In genomic region chr16:1612320-1613111, GRCh38 we compare ENCODE assay signal across 8 cellular contexts. TPM values are rescaled to one million over a fixed set of nuclear protein-coding genes. Genes with fewer than 3 reads are reported as not detected.
DNase-seq lines count a peak whose midpoint lies in the region; ATAC-seq, FAIRE-seq and TF ChIP-seq lines count a peak whose summit lies in the region.

CRAMP1 (plus strand) TSS chr16:1612360; CDS start chr16:1614640, 2,280 bp downstream.

- H3K36me3 ChIP-seq in KMS-11 (ENCODE audit: insufficient read depth) = no peaks in the 10 kb centered on the region
- no peaks in the 10 kb centered on the region for H3K36me3 ChIP-seq in small intestine (ENCODE audit: control insufficient read depth in 2 of 2, insufficient read depth in 2 of 2, low read length in 2 of 2)

- H3K4me3 ChIP-seq in AG09309 (ENCODE audit: control insufficient read depth, low read depth, low read length) = peak within 1 kb of the TSS; percentile 94
- peak within 1 kb of the TSS; percentile 43 for H3K4me3 ChIP-seq in KMS-11 (IDR thresholded peaks at IDR 0.05; ENCODE audit: insufficient read depth, low read depth, low read length)
- H3K4me3 ChIP-seq in iPS-11a (ENCODE audit: low read depth, low read length) = peak within 1 kb of the TSS; percentile 78
- peak within 1 kb of the TSS; percentile 86 to 90 for H3K4me3 ChIP-seq in small intestine (ENCODE audit: low read depth in 1 of 2, low read length in 2 of 2)

- no peak for DNase-seq in AG09309 (ENCODE audit: low read depth)
- peak; percentile 19 for DNase-seq in small intestine
- no peak for DNase-seq in globus pallidus (ENCODE audit: low spot score)

- WGBS in adipose tissue, 3 donors = 0 to 1% (median 0%) methylated on average over 71 to 101 of the region's 101 CpGs
- WGBS in small intestine, 3 donors = 0 to 1% (median 1%) methylated on average over 82 to 101 of the region's 101 CpGs

- H4K20me1 ChIP-seq in KMS-11 (ENCODE audit: insufficient read depth) = no peaks in the 10 kb centered on the region

- H3K4me1 ChIP-seq in KMS-11 (ENCODE audit: low read depth, poor library complexity, severe bottlenecking) (peaks cover 16% of the 10 kb centered on the region), small intestine (ENCODE audit: control insufficient read depth in 2 of 2, insufficient read depth in 1 of 2, low read depth in 1 of 2, low read length in 1 of 2) (peaks cover 4 to 6% of the 10 kb centered on the region in 2 donors)

- H3K9ac ChIP-seq in KMS-11 = peak within 1 kb of the TSS; percentile 79

- ATAC-seq in GM19395 (IDR thresholded peaks at IDR 0.05; ENCODE audit: unreplicated experiment) (peak; percentile 4), HG02885 (IDR thresholded peaks at IDR 0.05; ENCODE audit: poor library complexity, unreplicated experiment) (no peak)

- peak within 1 kb of the TSS; percentile 90 for H2AFZ ChIP-seq in KMS-11 (ENCODE audit: low read depth)

- H3K27ac ChIP-seq in KMS-11 = peak within 1 kb of the TSS; percentile 79
- peak within 1 kb of the TSS; percentile 55 for H3K27ac ChIP-seq in adipose tissue (ENCODE audit: low read depth, low read length)
- H3K27ac ChIP-seq in small intestine (ENCODE audit: low read depth in 1 of 2, low read length in 1 of 2) = peak within 1 kb of the TSS; percentile 55 to 82

- no peaks in the 10 kb centered on the region for H3K9me3 ChIP-seq in small intestine (ENCODE audit: control insufficient read depth, low read depth)

- TF ChIP-seq CTCF in AG09309 (IDR thresholded peaks at IDR 0.05; ENCODE audit: control insufficient read depth, insufficient read depth, low read depth, low read length, missing control alignments) (no peak), KMS-11 (conservative IDR thresholded peaks at IDR 0.05; ENCODE audit: low read depth, low read length) (no peak)

- H3K79me2 ChIP-seq in KMS-11 (ENCODE audit: insufficient read depth, low read depth) = peaks cover 19% of the 10 kb centered on the region; the same call in 1 of the 2 replicates

- FAIRE-seq in small intestine (lab: Jason Lieb, UNC) = no peak

- peaks cover 10% of the 10 kb centered on the region; the same call in 1 of the 2 replicates for H3K27me3 ChIP-seq in KMS-11 (ENCODE audit: insufficient read depth, low read depth)
- H3K27me3 ChIP-seq in small intestine (ENCODE audit: control insufficient read depth in 2 of 2, insufficient read depth in 2 of 2, low read length in 2 of 2) = no peaks in the 10 kb centered on the region

- H3K4me2 ChIP-seq in KMS-11 = peak within 1 kb of the TSS; percentile 98

RNA-seq across cellular contexts. Expression of gene CRAMP1, which starts in this region (rescaled TPM):
- polyA plus RNA-seq in adipose tissue (1 to 10 TPM; 4.1 to 9.3 (median 7.1) TPM), small intestine (1 to 10 TPM; 2.4 to 9.9 (median 6.7) TPM)

Comparison
In these comparisons a context has a peak if more than half of its experiments do, and no peak if none do; other contexts are left out.
1. H3K4me3 ChIP-seq: peak in every context shown above with its lines; median percentile 94 in AG09309; 88 in small intestine; 78 in iPS-11a; 43 in KMS-11.